Comparison of ENCODE assay signal across 1 cellular context in genomic region chr4:128811571-128812359, GRCh38.
TF ChIP-seq lines count a peak whose summit lies in the region.

No MANE protein-coding gene starts in this region.

TF ChIP-seq in K562, 482 proteins besides CTCF, POLR2A, EP300 and RAD21 (continued from another document and continues in another):
- TF ChIP-seq TRIM25 (IDR thresholded peaks at IDR 0.05; ENCODE audit: borderline replicate concordance) = no peak
- peak; percentile 54 for TF ChIP-seq GMEB1 (CRISPR knock-in tag; IDR thresholded peaks at IDR 0.05)
- TF ChIP-seq HNRNPL (IDR thresholded peaks at IDR 0.05; ENCODE audit: low read depth, low read length) = 0 out of 2 replicates have a peak, but pooled peaks have one; percentile 32
- TF ChIP-seq CEBPB (tag; IDR thresholded peaks at IDR 0.05) = peak; percentile 91
- TF ChIP-seq ZNF655 (CRISPR knock-in tag; IDR thresholded peaks at IDR 0.05) = no peak
- TF ChIP-seq PHB2 (IDR thresholded peaks at IDR 0.05; ENCODE audit: low read depth) = no peak
- TF ChIP-seq DPF2 (IDR thresholded peaks at IDR 0.05) = no peak
- no peak for TF ChIP-seq ZNF146 (CRISPR knock-in tag; IDR thresholded peaks at IDR 0.05; ENCODE audit: unreplicated experiment)
- TF ChIP-seq RBM15 (IDR thresholded peaks at IDR 0.05; ENCODE audit: insufficient read depth, low read length) = no peak
- no peak for TF ChIP-seq NUFIP1 (IDR thresholded peaks at IDR 0.05; ENCODE audit: partially characterized antibody)
- no peak for TF ChIP-seq SAFB2 (IDR thresholded peaks at IDR 0.05; ENCODE audit: borderline replicate concordance, low read depth, low read length, severe bottlenecking)
- no peak for TF ChIP-seq PYGO2 (tag; IDR thresholded peaks at IDR 0.05)
- TF ChIP-seq AFF1 (IDR thresholded peaks at IDR 0.05; ENCODE audit: low read depth in 1 of 2, partially characterized antibody in 2 of 2) = peak in 1 of 2 experiments; percentile 13
- TF ChIP-seq HDGF (IDR thresholded peaks at IDR 0.05) = no peak
- TF ChIP-seq RAD51 (IDR thresholded peaks at IDR 0.05; ENCODE audit: borderline replicate concordance, low read depth) = no peak
- TF ChIP-seq NFYB (IDR thresholded peaks at IDR 0.05; ENCODE audit: extremely low read depth, insufficient read length) = peak; percentile 9
- peak in 2 of 3 experiments; percentile 60 to 67 for TF ChIP-seq YY1 (IDR thresholded peaks at IDR 0.05; ENCODE audit: borderline replicate concordance in 1 of 3, control insufficient read depth in 1 of 3, extremely low read depth in 1 of 3, insufficient read depth in 3 of 3, insufficient read length in 1 of 3, insufficient replicate concordance in 2 of 3, low read depth in 1 of 3, low read length in 2 of 3)
- no peak for TF ChIP-seq ZNF212 (CRISPR knock-in tag; IDR thresholded peaks at IDR 0.05)
- no peak for TF ChIP-seq ZNF217 (CRISPR knock-in tag; IDR thresholded peaks at IDR 0.05)
- TF ChIP-seq E2F6 (IDR thresholded peaks at IDR 0.05; ENCODE audit: borderline replicate concordance in 1 of 2, extremely low read depth in 1 of 2, insufficient read depth in 1 of 2, insufficient read length in 1 of 2, low read depth in 1 of 2, low read length in 1 of 2, poor library complexity in 1 of 2, severe bottlenecking in 1 of 2) = peak in 1 of 2 experiments; percentile 52
- no peak for TF ChIP-seq ZEB2 (IDR thresholded peaks at IDR 0.05)
- TF ChIP-seq ZNF830 (CRISPR knock-in tag; IDR thresholded peaks at IDR 0.05) = no peak
- peak; percentile 55; the same call in 1 of the 2 replicates for TF ChIP-seq GTF2F1 (IDR thresholded peaks at IDR 0.05; ENCODE audit: low read depth, low read length)
- no peak for TF ChIP-seq THRAP3 (IDR thresholded peaks at IDR 0.05; ENCODE audit: borderline replicate concordance)
- no peak for TF ChIP-seq HES1 (IDR thresholded peaks at IDR 0.05; ENCODE audit: low read depth)
- no peak for TF ChIP-seq MAFK (IDR thresholded peaks at IDR 0.05; ENCODE audit: low read length)
- TF ChIP-seq CBX3 (IDR thresholded peaks at IDR 0.05; ENCODE audit: borderline replicate concordance in 1 of 2, low read length in 2 of 2) = 0 out of 3 replicates have a peak, but pooled peaks of 1 of the 2 experiments have one; percentile 10
- TF ChIP-seq NR4A1 (CRISPR knock-in tag; IDR thresholded peaks at IDR 0.05) = no peak
- TF ChIP-seq NR4A1 (tag; IDR thresholded peaks at IDR 0.05) = no peak
- TF ChIP-seq FOXO4 (CRISPR knock-in tag; IDR thresholded peaks at IDR 0.05) = no peak
- no peak for TF ChIP-seq ZNF507 (tag; conservative IDR thresholded peaks at IDR 0.05)
- peak; percentile 25 for TF ChIP-seq RBM25 (IDR thresholded peaks at IDR 0.05; ENCODE audit: low read depth, low read length, severe bottlenecking)
- TF ChIP-seq ZNF77 (CRISPR knock-in tag; IDR thresholded peaks at IDR 0.05) = no peak
- TF ChIP-seq C11orf30 (IDR thresholded peaks at IDR 0.05; ENCODE audit: low read depth) = no peak
- no peak for TF ChIP-seq KDM1A (IDR thresholded peaks at IDR 0.05)
- peak in 1 of 2 experiments; percentile 16; a peak in 1 of 4 replicates for TF ChIP-seq TEAD1 (CRISPR knock-in tag; IDR thresholded peaks at IDR 0.05)
- TF ChIP-seq OTX1 (CRISPR knock-in tag; IDR thresholded peaks at IDR 0.05) = no peak
- no peak for TF ChIP-seq HNRNPUL1 (IDR thresholded peaks at IDR 0.05; ENCODE audit: low read length)
- TF ChIP-seq HDAC6 (IDR thresholded peaks at IDR 0.05; ENCODE audit: low read depth, low read length) = no peak
- no peak for TF ChIP-seq SMARCB1 (IDR thresholded peaks at IDR 0.05; ENCODE audit: insufficient read length, low read depth)
- TF ChIP-seq NFE2L1 (tag; IDR thresholded peaks at IDR 0.05; ENCODE audit: borderline replicate concordance, low read depth) = no peak
- TF ChIP-seq KLF6 (CRISPR knock-in tag; IDR thresholded peaks at IDR 0.05; ENCODE audit: borderline replicate concordance) = peak; percentile 58; the same call in 1 of the 2 replicates
- peak; percentile 41 to 58 for TF ChIP-seq MNT (conservative IDR thresholded peaks at IDR 0.05)
- no peak for TF ChIP-seq FOXA1 (IDR thresholded peaks at IDR 0.05; ENCODE audit: borderline replicate concordance)
- no peak for TF ChIP-seq RFX7 (CRISPR knock-in tag; IDR thresholded peaks at IDR 0.05)
- 0 out of 2 replicates have a peak, but pooled peaks have one; percentile 1 for TF ChIP-seq NFRKB (IDR thresholded peaks at IDR 0.05; ENCODE audit: low read depth)
- no peak for TF ChIP-seq GATAD2B (IDR thresholded peaks at IDR 0.05; ENCODE audit: borderline replicate concordance)
- TF ChIP-seq THRA (IDR thresholded peaks at IDR 0.05) = no peak
- TF ChIP-seq ZNF766 (CRISPR knock-in tag; conservative IDR thresholded peaks at IDR 0.05) = 0 out of 2 replicates have a peak, but pooled peaks have one; percentile 12
- TF ChIP-seq TAL1 (IDR thresholded peaks at IDR 0.05) = no peak
- TF ChIP-seq RBFOX2 (IDR thresholded peaks at IDR 0.05; ENCODE audit: low read depth, low read length) = peak; percentile 87
- no peak for TF ChIP-seq XRCC3 (IDR thresholded peaks at IDR 0.05)
- TF ChIP-seq MYBL2 (IDR thresholded peaks at IDR 0.05; ENCODE audit: low read depth) = peak; percentile 97
- peak; percentile 84; the same call in 1 of the 2 replicates for TF ChIP-seq MYBL2 (CRISPR knock-in tag; IDR thresholded peaks at IDR 0.05; ENCODE audit: borderline replicate concordance)
- no peak for TF ChIP-seq ZNF184 (CRISPR knock-in tag; IDR thresholded peaks at IDR 0.05)
- peak; percentile 37 for TF ChIP-seq HDAC3 (IDR thresholded peaks at IDR 0.05; ENCODE audit: borderline replicate concordance, partially characterized antibody)
